11 cellular contexts compared by ENCODE assay signal in the genomic region with DNA sequence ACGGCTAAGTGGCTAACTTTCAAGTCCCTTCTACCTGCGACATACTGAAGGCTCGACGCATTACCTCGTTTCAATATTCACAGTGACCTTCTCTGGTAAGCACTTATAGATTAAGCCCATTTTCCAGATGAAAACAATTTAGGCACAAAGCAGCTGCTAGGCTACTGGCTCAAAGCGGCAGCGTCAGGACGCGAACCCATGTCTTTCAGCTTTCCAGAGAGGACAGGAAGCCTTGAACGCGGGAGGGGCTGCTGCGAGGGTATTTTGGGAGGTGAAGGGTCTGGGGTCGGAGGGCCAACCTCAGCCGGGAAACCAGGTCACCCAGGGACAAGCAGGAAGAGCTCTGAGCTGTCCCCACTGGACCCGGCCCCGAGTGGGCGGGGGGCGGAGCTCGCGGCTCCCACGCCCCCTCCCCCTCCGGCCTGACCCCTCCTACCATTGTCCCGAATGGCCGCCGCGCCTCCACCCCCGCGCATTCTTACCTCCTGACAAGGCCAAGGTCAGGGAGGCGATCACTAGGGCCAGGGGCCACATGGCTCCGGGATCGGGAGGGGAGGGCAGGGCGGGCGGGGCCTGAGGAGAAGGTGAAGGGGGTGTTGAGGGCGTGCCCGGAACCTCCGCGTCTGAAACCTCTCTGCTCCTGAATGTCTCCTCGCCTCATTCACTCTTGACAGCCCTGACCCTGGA. TPM values are rescaled to one million over a fixed set of nuclear protein-coding genes. Genes with fewer than 3 reads are reported as not detected.
DNase-seq lines count a peak whose midpoint lies in the region; ATAC-seq and TF ChIP-seq lines count a peak whose summit lies in the region.
"Had no signal": no experiment of that assay in that cellular context is flagged by ENCODE, and none has a peak within 500 bp of the region (broad histone marks: within the 10 kb centered on the region; RNA-seq: fewer than 3 reads in every experiment).

A gene with protein sequence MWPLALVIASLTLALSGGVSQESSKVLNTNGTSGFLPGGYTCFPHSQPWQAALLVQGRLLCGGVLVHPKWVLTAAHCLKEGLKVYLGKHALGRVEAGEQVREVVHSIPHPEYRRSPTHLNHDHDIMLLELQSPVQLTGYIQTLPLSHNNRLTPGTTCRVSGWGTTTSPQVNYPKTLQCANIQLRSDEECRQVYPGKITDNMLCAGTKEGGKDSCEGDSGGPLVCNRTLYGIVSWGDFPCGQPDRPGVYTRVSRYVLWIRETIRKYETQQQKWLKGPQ (minus strand): TSS at position 559 of the 687 bp plus-strand sequence. CDS start 25 bp downstream, at position 534.

- H3K4me2 ChIP-seq in mammary epithelial cell (ENCODE audit: insufficient read depth, low read depth, low read length) = peak within 1 kb of the TSS; percentile 79

- DNase-seq in NOMO-1 treated with DMSO at 0.1 percent for 48 hours (lab: John Stamatoyannopoulos, UW; ENCODE audit: unreplicated experiment) = peak; percentile 8
- no peak for DNase-seq in NOMO-1 treated with dmso at 0.1 percent for 144 hours (lab: John Stamatoyannopoulos, UW; ENCODE audit: unreplicated experiment)
- DNase-seq in mammary epithelial cell = peak; percentile 12
- no peak for DNase-seq in kidney epithelial cell (ENCODE audit: low read depth)
- DNase-seq in stimulated activated naive CD8-positive, alpha-beta T cell treated with anti-CD3 and anti-CD28 coated beads, Interleukin-15, amount 100 ng/mL, for 72 hours = no peak

- in situ Hi-C loops in mammary epithelial cell (cut with MboI; ENCODE audit: low sequenced_read_pairs in 2 of 2) = no loop called here

- peak within 1 kb of the TSS; percentile 54 to 59 for H3K4me3 Mint-ChIP-seq in stimulated activated naive CD8-positive, alpha-beta T cell treated with anti-CD3 and anti-CD28 coated beads, Interleukin-15, amount 100 ng/mL, for 72 hours
- H3K4me3 Mint-ChIP-seq in activated T-helper 17 cell treated with anti-CD3 and anti-CD28 coated beads, Interleukin-2, amount 50 U/mL, for 72 hours = no peak within 1 kb of the TSS
- H3K4me3 Mint-ChIP-seq: memory B cell had no signal

- CTCF ChIA-PET in mammary epithelial cell (lab: Charles Lee; ENCODE audit: low non-redundant PET) = interaction anchor here (0.5 kb wide), 1 partner anchor 30 kb away, joined by 12 read pairs; no protein-coding TSS in a partner anchor

- H2AFZ ChIP-seq in mammary epithelial cell (ENCODE audit: low read depth, low read length) = peak within 1 kb of the TSS; percentile 84

- no peaks in the 10 kb centered on the region for H4K20me1 ChIP-seq in mammary epithelial cell (ENCODE audit: insufficient read depth, low read length)

- peaks cover 5 to 10% of the 10 kb centered on the region in 2 donors for H3K9me3 Mint-ChIP-seq in stimulated activated naive CD8-positive, alpha-beta T cell treated with anti-CD3 and anti-CD28 coated beads, Interleukin-15, amount 100 ng/mL, for 72 hours
- H3K9me3 Mint-ChIP-seq in activated T-helper 17 cell treated with anti-CD3 and anti-CD28 coated beads, Interleukin-2, amount 50 U/mL, for 72 hours = no peaks in the 10 kb centered on the region

- WGBS in mammary epithelial cell (ENCODE audit: low coverage, missing lambda C conversion rate) = 53% methylated on average over 10 of the region's 38 CpGs

- no peaks in the 10 kb centered on the region for H3K79me2 ChIP-seq in mammary epithelial cell (ENCODE audit: insufficient read depth, low read length)

- H3K27ac ChIP-seq in mammary epithelial cell (ENCODE audit: insufficient read depth, low read depth, low read length) = no peak within 1 kb of the TSS
- H3K27ac ChIP-seq: SK-N-MC had no signal

- H3K27me3 Mint-ChIP-seq in stimulated activated naive CD8-positive, alpha-beta T cell treated with anti-CD3 and anti-CD28 coated beads, Interleukin-15, amount 100 ng/mL, for 72 hours = peaks cover 55% of the 10 kb centered on the region
- H3K27me3 Mint-ChIP-seq in activated T-helper 17 cell treated with anti-CD3 and anti-CD28 coated beads, Interleukin-2, amount 50 U/mL, for 72 hours = peaks cover 50% of the 10 kb centered on the region

- H3K4me3 ChIP-seq in mammary epithelial cell (replicated peaks in 1 of 3; ENCODE audit: insufficient read depth in 1 of 3, low read depth in 2 of 3, low read length in 3 of 3) (peak within 1 kb of the TSS in 2 of 3 experiments; percentile 27 to 31), kidney epithelial cell (ENCODE audit: low read depth, low read length) (peak within 1 kb of the TSS; percentile 0)
- H3K4me3 ChIP-seq: SK-N-MC had no signal

- no peaks in the 10 kb centered on the region for H3K36me3 ChIP-seq in mammary epithelial cell (ENCODE audit: insufficient read depth, low read length)
- no peaks in the 10 kb centered on the region for H3K36me3 ChIP-seq in kidney epithelial cell (ENCODE audit: control insufficient read depth, insufficient read depth, low read length)

- TF ChIP-seq CTCF in mammary epithelial cell (conservative IDR thresholded peaks at IDR 0.05 in 1 of 2, IDR thresholded peaks at IDR 0.05 in 1 of 2; ENCODE audit: extremely low read depth in 1 of 2, insufficient read depth in 1 of 2, low read depth in 1 of 2, low read length in 2 of 2) (no peak), kidney epithelial cell (IDR thresholded peaks at IDR 0.05; ENCODE audit: insufficient read depth, low read length, poor library complexity, severe bottlenecking) (no peak)

- no peaks in the 10 kb centered on the region for H3K36me3 Mint-ChIP-seq in activated T-helper 17 cell treated with anti-CD3 and anti-CD28 coated beads, Interleukin-2, amount 50 U/mL, for 72 hours (ENCODE audit: low read depth)

- dilution Hi-C loops in mammary epithelial cell (cut with HindIII; ENCODE audit: low sequenced_read_pairs) = loop anchor here (10.0 kb wide), 1 partner anchor 200 kb away; no protein-coding TSS in a partner anchor

- no peaks in the 10 kb centered on the region for H3K4me1 Mint-ChIP-seq in stimulated activated naive CD8-positive, alpha-beta T cell treated with anti-CD3 and anti-CD28 coated beads, Interleukin-15, amount 100 ng/mL, for 72 hours
- no peaks in the 10 kb centered on the region for H3K4me1 Mint-ChIP-seq in activated T-helper 17 cell treated with anti-CD3 and anti-CD28 coated beads, Interleukin-2, amount 50 U/mL, for 72 hours

- no peak within 1 kb of the TSS for H3K27ac Mint-ChIP-seq in stimulated activated naive CD8-positive, alpha-beta T cell treated with anti-CD3 and anti-CD28 coated beads, Interleukin-15, amount 100 ng/mL, for 72 hours
- no peak within 1 kb of the TSS for H3K27ac Mint-ChIP-seq in activated T-helper 17 cell treated with anti-CD3 and anti-CD28 coated beads, Interleukin-2, amount 50 U/mL, for 72 hours
- H3K27ac Mint-ChIP-seq: memory B cell had no signal

- H3K4me1 ChIP-seq in mammary epithelial cell (ENCODE audit: insufficient read depth, low read length) = peaks cover 9% of the 10 kb centered on the region

- no peaks in the 10 kb centered on the region for H3K9me3 ChIP-seq in mammary epithelial cell (replicated peaks; ENCODE audit: insufficient read depth, low read length)

- ATAC-seq in stimulated activated naive CD8-positive, alpha-beta T cell treated with anti-CD3 and anti-CD28 coated beads, Interleukin-15, amount 100 ng/mL, for 72 hours = no peak
- ATAC-seq in SK-N-SH treated with all-trans-retinoic acid at 6 μM for 48 hours (no peak), GM21619 (IDR thresholded peaks at IDR 0.05; ENCODE audit: unreplicated experiment) (no peak)
- ATAC-seq in activated T-helper 17 cell treated with anti-CD3 and anti-CD28 coated beads, Interleukin-2, amount 50 U/mL, for 72 hours (replicated peaks) = no peak

- no peaks in the 10 kb centered on the region for H3K27me3 ChIP-seq in mammary epithelial cell (ENCODE audit: insufficient read depth, low read length)
- H3K27me3 ChIP-seq in kidney epithelial cell (ENCODE audit: control insufficient read depth, insufficient read depth, low read length) = no peaks in the 10 kb centered on the region

- no TSS peak for BruUV-seq in mammary epithelial cell (replicated peaks; lab: Mats Ljungman, UMichigan)

- intact Hi-C loops in mammary epithelial cell (cut with micrococcal nuclease) = no loop called here

- H3K9ac ChIP-seq in mammary epithelial cell (ENCODE audit: insufficient read depth, low read length) = no peak within 1 kb of the TSS

TF ChIP-seq in SK-N-SH treated with all-trans-retinoic acid at 6 μM for 48 hours, 23 proteins besides CTCF, POLR2A, EP300 and RAD21:
- no peak for TF ChIP-seq TCF4 (CRISPR knock-in tag; IDR thresholded peaks at IDR 0.05; ENCODE audit: borderline replicate concordance)
- TF ChIP-seq PATZ1 (CRISPR knock-in tag; IDR thresholded peaks at IDR 0.05; ENCODE audit: borderline replicate concordance) = no peak
- no peak for TF ChIP-seq BACH2 (CRISPR knock-in tag; IDR thresholded peaks at IDR 0.05; ENCODE audit: borderline replicate concordance)
- TF ChIP-seq GLIS3 (CRISPR knock-in tag; IDR thresholded peaks at IDR 0.05) = no peak

RNA-seq across cellular contexts. Expression of the gene that starts here (rescaled TPM):
- total RNA-seq in mammary epithelial cell = under 1 TPM; 0.28 to 0.83 TPM
- 0.62 TPM for polyA plus RNA-seq in mammary epithelial cell
- not detected for polyA minus RNA-seq in mammary epithelial cell
- total RNA-seq in kidney epithelial cell = 0.08 and 0.21 TPM in 2 replicates
- not detected for total RNA-seq in activated T-helper 17 cell treated with anti-CD3 and anti-CD28 coated beads, Interleukin-2, amount 50 U/mL, for 72 hours
- total RNA-seq: A172 had no signal

Comparison
In these comparisons a context has a peak if more than half of its experiments do, and no peak if none do; other contexts are left out.
1. Peak in DNase-seq, H3K4me3 ChIP-seq and H3K4me2 ChIP-seq in mammary epithelial cell; RNA of the gene not detected or under 1 TPM.